In the genomic region with DNA sequence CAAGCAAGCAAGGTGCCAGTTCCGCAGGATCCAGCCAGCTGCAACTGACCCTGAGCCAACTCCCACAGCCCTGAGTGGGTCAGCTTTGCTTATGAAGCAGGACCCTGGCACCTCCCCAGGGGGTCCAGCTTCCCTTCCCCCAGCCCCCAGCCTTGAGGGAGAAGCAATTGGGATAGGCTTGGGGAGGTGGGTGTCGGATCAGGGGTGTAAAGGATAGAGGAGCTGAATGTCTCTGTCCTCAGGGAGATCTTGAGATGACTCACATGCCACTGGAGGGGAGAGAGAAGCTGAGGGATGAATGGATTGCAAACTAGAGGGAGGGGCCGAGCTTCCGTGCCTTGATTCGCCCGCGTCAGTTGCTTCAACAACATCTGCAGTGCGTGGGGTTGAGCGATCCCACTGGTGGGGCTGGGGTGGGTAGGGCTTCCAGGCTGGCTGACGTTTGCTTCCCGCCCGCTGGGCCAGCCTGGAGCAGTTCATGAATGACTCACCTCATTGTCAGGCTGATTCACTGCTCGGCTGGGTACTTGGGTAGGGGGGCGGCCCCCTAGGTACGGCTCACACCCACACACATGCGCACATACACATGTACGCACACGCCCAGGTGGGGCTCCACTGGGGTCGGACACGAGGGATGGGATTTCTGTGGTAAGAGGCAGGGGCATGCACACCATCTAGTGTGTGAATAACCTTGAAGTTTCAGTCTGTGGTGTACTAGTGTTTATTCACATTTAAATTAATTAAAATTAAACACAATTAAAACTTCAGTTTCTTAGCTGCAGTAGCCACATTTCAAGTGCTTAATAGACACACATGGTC, we compare ENCODE assay signal across 1 cellular context.
TF ChIP-seq lines count a peak whose summit lies in the region.

No MANE protein-coding gene starts in this region.

TF ChIP-seq in H1, 55 proteins besides CTCF, POLR2A, EP300 and RAD21:
- TF ChIP-seq NANOG (IDR thresholded peaks at IDR 0.05; ENCODE audit: insufficient read depth, low read depth, low read length, poor library complexity, severe bottlenecking) (peak; percentile 60), JUND (IDR thresholded peaks at IDR 0.05; ENCODE audit: low read length) (peak; percentile 92), BACH1 (IDR thresholded peaks at IDR 0.05; ENCODE audit: low read length) (peak; percentile 61; the same call in 1 of the 2 replicates), JUN (IDR thresholded peaks at IDR 0.05; ENCODE audit: low read depth, low read length) (peak; percentile 73; the same call in 1 of the 2 replicates), HDAC2 (IDR thresholded peaks at IDR 0.05; ENCODE audit: borderline replicate concordance in 1 of 2, low read depth in 2 of 2, low read length in 2 of 2) (peak in 1 of 2 experiments; percentile 55; a peak in 1 of 4 replicates), RNF2 (IDR thresholded peaks at IDR 0.05; ENCODE audit: borderline replicate concordance, low read depth, low read length, missing control alignments, poor library complexity, severe bottlenecking) (no peak), CTBP2 (IDR thresholded peaks at IDR 0.05; ENCODE audit: borderline replicate concordance, insufficient read depth, insufficient read length, low read length) (peak; percentile 69), EGR1 (IDR thresholded peaks at IDR 0.05; ENCODE audit: borderline replicate concordance, low read depth, low read length) (peak; percentile 47; the same call in 1 of the 2 replicates), SIN3A (conservative IDR thresholded peaks at IDR 0.05 in 1 of 2, IDR thresholded peaks at IDR 0.05 in 1 of 2; ENCODE audit: low read depth in 1 of 2, low read length in 2 of 2) (0 out of 4 replicates have a peak, but pooled peaks of 1 of the 2 experiments have one; percentile 13), CREB1 (IDR thresholded peaks at IDR 0.05) (peak; percentile 43; the same call in 1 of the 2 replicates), NRF1 (IDR thresholded peaks at IDR 0.05; ENCODE audit: low read depth, low read length) (no peak)
- TF ChIP-seq, protein P1, sequence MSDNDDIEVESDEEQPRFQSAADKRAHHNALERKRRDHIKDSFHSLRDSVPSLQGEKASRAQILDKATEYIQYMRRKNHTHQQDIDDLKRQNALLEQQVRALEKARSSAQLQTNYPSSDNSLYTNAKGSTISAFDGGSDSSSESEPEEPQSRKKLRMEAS (IDR thresholded peaks at IDR 0.05), result peak; percentile 42; the same call in 1 of the 2 replicates
- TF ChIP-seq, protein P2, sequence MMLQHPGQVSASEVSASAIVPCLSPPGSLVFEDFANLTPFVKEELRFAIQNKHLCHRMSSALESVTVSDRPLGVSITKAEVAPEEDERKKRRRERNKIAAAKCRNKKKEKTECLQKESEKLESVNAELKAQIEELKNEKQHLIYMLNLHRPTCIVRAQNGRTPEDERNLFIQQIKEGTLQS (IDR thresholded peaks at IDR 0.05; ENCODE audit: insufficient read depth, low read depth, low read length), result no peak
- TF ChIP-seq, protein P3, sequence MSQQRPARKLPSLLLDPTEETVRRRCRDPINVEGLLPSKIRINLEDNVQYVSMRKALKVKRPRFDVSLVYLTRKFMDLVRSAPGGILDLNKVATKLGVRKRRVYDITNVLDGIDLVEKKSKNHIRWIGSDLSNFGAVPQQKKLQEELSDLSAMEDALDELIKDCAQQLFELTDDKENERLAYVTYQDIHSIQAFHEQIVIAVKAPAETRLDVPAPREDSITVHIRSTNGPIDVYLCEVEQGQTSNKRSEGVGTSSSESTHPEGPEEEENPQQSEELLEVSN (IDR thresholded peaks at IDR 0.05), result peak; percentile 64
- TF ChIP-seq, protein P4, sequence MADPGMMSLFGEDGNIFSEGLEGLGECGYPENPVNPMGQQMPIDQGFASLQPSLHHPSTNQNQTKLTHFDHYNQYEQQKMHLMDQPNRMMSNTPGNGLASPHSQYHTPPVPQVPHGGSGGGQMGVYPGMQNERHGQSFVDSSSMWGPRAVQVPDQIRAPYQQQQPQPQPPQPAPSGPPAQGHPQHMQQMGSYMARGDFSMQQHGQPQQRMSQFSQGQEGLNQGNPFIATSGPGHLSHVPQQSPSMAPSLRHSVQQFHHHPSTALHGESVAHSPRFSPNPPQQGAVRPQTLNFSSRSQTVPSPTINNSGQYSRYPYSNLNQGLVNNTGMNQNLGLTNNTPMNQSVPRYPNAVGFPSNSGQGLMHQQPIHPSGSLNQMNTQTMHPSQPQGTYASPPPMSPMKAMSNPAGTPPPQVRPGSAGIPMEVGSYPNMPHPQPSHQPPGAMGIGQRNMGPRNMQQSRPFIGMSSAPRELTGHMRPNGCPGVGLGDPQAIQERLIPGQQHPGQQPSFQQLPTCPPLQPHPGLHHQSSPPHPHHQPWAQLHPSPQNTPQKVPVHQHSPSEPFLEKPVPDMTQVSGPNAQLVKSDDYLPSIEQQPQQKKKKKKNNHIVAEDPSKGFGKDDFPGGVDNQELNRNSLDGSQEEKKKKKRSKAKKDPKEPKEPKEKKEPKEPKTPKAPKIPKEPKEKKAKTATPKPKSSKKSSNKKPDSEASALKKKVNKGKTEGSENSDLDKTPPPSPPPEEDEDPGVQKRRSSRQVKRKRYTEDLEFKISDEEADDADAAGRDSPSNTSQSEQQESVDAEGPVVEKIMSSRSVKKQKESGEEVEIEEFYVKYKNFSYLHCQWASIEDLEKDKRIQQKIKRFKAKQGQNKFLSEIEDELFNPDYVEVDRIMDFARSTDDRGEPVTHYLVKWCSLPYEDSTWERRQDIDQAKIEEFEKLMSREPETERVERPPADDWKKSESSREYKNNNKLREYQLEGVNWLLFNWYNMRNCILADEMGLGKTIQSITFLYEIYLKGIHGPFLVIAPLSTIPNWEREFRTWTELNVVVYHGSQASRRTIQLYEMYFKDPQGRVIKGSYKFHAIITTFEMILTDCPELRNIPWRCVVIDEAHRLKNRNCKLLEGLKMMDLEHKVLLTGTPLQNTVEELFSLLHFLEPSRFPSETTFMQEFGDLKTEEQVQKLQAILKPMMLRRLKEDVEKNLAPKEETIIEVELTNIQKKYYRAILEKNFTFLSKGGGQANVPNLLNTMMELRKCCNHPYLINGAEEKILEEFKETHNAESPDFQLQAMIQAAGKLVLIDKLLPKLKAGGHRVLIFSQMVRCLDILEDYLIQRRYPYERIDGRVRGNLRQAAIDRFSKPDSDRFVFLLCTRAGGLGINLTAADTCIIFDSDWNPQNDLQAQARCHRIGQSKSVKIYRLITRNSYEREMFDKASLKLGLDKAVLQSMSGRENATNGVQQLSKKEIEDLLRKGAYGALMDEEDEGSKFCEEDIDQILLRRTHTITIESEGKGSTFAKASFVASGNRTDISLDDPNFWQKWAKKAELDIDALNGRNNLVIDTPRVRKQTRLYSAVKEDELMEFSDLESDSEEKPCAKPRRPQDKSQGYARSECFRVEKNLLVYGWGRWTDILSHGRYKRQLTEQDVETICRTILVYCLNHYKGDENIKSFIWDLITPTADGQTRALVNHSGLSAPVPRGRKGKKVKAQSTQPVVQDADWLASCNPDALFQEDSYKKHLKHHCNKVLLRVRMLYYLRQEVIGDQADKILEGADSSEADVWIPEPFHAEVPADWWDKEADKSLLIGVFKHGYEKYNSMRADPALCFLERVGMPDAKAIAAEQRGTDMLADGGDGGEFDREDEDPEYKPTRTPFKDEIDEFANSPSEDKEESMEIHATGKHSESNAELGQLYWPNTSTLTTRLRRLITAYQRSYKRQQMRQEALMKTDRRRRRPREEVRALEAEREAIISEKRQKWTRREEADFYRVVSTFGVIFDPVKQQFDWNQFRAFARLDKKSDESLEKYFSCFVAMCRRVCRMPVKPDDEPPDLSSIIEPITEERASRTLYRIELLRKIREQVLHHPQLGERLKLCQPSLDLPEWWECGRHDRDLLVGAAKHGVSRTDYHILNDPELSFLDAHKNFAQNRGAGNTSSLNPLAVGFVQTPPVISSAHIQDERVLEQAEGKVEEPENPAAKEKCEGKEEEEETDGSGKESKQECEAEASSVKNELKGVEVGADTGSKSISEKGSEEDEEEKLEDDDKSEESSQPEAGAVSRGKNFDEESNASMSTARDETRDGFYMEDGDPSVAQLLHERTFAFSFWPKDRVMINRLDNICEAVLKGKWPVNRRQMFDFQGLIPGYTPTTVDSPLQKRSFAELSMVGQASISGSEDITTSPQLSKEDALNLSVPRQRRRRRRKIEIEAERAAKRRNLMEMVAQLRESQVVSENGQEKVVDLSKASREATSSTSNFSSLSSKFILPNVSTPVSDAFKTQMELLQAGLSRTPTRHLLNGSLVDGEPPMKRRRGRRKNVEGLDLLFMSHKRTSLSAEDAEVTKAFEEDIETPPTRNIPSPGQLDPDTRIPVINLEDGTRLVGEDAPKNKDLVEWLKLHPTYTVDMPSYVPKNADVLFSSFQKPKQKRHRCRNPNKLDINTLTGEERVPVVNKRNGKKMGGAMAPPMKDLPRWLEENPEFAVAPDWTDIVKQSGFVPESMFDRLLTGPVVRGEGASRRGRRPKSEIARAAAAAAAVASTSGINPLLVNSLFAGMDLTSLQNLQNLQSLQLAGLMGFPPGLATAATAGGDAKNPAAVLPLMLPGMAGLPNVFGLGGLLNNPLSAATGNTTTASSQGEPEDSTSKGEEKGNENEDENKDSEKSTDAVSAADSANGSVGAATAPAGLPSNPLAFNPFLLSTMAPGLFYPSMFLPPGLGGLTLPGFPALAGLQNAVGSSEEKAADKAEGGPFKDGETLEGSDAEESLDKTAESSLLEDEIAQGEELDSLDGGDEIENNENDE (IDR thresholded peaks at IDR 0.05; ENCODE audit: insufficient replicate concordance, low read length), result no peak
TF ChIP-seq in H1: peak in this region for 11.
